9 cellular contexts compared by ENCODE assay signal in the genomic region with DNA sequence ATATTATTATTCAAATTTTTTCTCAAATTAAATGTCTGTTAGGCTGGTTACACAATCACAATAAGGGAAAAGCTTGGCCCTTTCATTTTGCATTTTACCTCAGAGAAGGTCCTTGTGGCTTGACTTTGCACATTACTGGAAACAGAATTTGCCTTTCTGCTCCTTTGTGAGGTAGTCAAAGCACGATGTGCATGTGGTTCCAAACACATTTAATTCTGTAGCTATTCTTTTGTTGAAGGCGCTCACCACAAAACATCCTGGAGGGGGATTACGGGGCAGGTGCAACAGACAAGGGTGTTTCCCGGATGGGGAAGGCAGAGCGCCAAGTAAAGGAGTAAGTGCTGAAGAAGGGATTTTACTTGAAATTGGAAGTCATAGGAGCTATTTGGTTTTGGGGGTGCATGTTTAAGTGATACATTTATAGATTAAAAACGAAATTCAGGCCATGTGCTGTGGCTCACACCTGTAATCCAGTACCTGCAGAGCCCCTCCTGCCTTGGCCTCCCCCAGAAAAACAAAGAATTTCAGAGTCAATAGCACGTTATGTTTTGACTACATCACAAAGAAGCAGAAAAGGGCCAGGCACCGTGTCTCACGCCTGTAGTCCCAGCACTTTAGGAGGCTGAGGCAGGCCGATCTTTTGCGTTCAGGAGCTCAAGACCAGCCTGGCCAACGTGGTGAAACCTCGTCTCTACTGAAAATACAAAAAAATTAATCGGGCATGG. TPM values are rescaled to one million over a fixed set of nuclear protein-coding genes. Genes with fewer than 3 reads are reported as not detected.
DNase-seq lines count a peak whose midpoint lies in the region; ATAC-seq and TF ChIP-seq lines count a peak whose summit lies in the region.
"Had no signal": no experiment of that assay in that cellular context is flagged by ENCODE, and none has a peak within 500 bp of the region (broad histone marks: within the 10 kb centered on the region; RNA-seq: fewer than 3 reads in every experiment).

No MANE protein-coding gene starts in this region.

- H3K4me3 Mint-ChIP-seq in activated CD4-positive, alpha-beta T cell treated with anti-CD3 and anti-CD28 coated beads for 36 hours: no peak overlapping the region
- H3K4me3 Mint-ChIP-seq in stimulated activated effector memory CD8-positive, alpha-beta T cell treated with anti-CD3 and anti-CD28 coated beads, Interleukin-12 subunit alpha, Interleukin-12 subunit beta, amount 100 ng/mL, for 72 hours: peak overlapping the region; percentile 6
- H3K4me3 Mint-ChIP-seq: dendritic cell treated with granulocyte-macrophage colony-stimulating factor and Interleukin-4, amounts not matched to agents 40 ng/mL and 50 ng/mL, for 4 days had no signal

- peak; percentile 88 for ATAC-seq in activated CD4-positive, alpha-beta T cell treated with anti-CD3 and anti-CD28 coated beads for 36 hours
- peak; percentile 65 for ATAC-seq in HG02870 (IDR thresholded peaks at IDR 0.05; ENCODE audit: unreplicated experiment)
- ATAC-seq in stimulated activated effector memory CD8-positive, alpha-beta T cell treated with anti-CD3 and anti-CD28 coated beads, Interleukin-12 subunit alpha, Interleukin-12 subunit beta, amount 100 ng/mL, for 72 hours: peak; percentile 76

- POLR2A ChIA-PET in activated CD4-positive, alpha-beta T cell treated with anti-CD3 and anti-CD28 coated beads for 36 hours (lab: Charles Lee): interaction anchor here (0.5 to 1.7 kb wide), 4 partner anchors 19 to 97 kb away, joined by 3 read pairs; a partner anchor contains a TSS
- POLR2A ChIA-PET in RWPE1 (lab: Yijun Ruan, JAX; ENCODE audit: low non-redundant PET): no interaction called here

- H3K36me3 Mint-ChIP-seq in activated CD4-positive, alpha-beta T cell treated with anti-CD3 and anti-CD28 coated beads for 36 hours (ENCODE audit: low read depth): no peaks in the 10 kb centered on the region
- H3K36me3 Mint-ChIP-seq in stimulated activated effector memory CD8-positive, alpha-beta T cell treated with anti-CD3 and anti-CD28 coated beads, Interleukin-12 subunit alpha, Interleukin-12 subunit beta, amount 100 ng/mL, for 72 hours: no peaks in the 10 kb centered on the region

- CTCF ChIA-PET in activated CD4-positive, alpha-beta T cell treated with anti-CD3 and anti-CD28 coated beads for 36 hours (lab: Charles Lee): interaction anchor here (0.6 to 1.4 kb wide), 5 partner anchors 15 to 164 kb away, joined by 3 to 5 read pairs (median 4); no protein-coding TSS in a partner anchor
- CTCF ChIA-PET in RWPE1 (lab: Yijun Ruan, JAX): no interaction called here

- peak overlapping the region; percentile 40 for H3K27ac Mint-ChIP-seq in activated CD4-positive, alpha-beta T cell treated with anti-CD3 and anti-CD28 coated beads for 36 hours
- no peak overlapping the region for H3K27ac Mint-ChIP-seq in stimulated activated effector memory CD8-positive, alpha-beta T cell treated with anti-CD3 and anti-CD28 coated beads, Interleukin-12 subunit alpha, Interleukin-12 subunit beta, amount 100 ng/mL, for 72 hours
- H3K27ac Mint-ChIP-seq: dendritic cell treated with granulocyte-macrophage colony-stimulating factor and Interleukin-4, amounts not matched to agents 40 ng/mL and 50 ng/mL, for 4 days had no signal

- no peak overlapping the region for H3K27ac ChIP-seq in RWPE1

- DNase-seq in activated CD4-positive, alpha-beta T cell treated with anti-CD3 and anti-CD28 coated beads for 36 hours: peak; percentile 82
- DNase-seq in activated CD4-positive, alpha-beta T cell treated with anti-CD3 and anti-CD28 coated beads, Interleukin-2, amount 50 U/mL, for 4 hours: no peak
- peak; percentile 2 for DNase-seq in activated CD4-positive, alpha-beta T cell treated with anti-CD3 and anti-CD28 coated beads, Interleukin-2, amount 50 U/mL, for 1 hour
- peak in 1 of 2 donors; percentile 69 for DNase-seq in stimulated activated effector memory CD8-positive, alpha-beta T cell treated with anti-CD3 and anti-CD28 coated beads, Interleukin-12 subunit alpha, Interleukin-12 subunit beta, amount 100 ng/mL, for 72 hours (ENCODE audit: low spot score in 2 of 2)
- no peak for DNase-seq in NCI-H2171 treated with DMSO at 0.1 percent for 48 hours (lab: John Stamatoyannopoulos, UW)
- DNase-seq in RWPE1 (ENCODE audit: low spot score): no peak
- DNase-seq in activated CD4-positive, CD25-positive, alpha-beta regulatory T cell (lab: John Stamatoyannopoulos, UW): no peak

- intact Hi-C loops in activated CD4-positive, alpha-beta T cell treated with anti-CD3 and anti-CD28 coated beads for 36 hours (cut with DNase I, micrococcal nuclease): loop anchor here (1.0 to 2.0 kb wide), 2 partner anchors 30 to 31 kb away; a partner anchor contains a TSS

- H3K4me1 Mint-ChIP-seq in activated CD4-positive, alpha-beta T cell treated with anti-CD3 and anti-CD28 coated beads for 36 hours: peaks cover 13% of the 10 kb centered on the region
- H3K4me1 Mint-ChIP-seq in stimulated activated effector memory CD8-positive, alpha-beta T cell treated with anti-CD3 and anti-CD28 coated beads, Interleukin-12 subunit alpha, Interleukin-12 subunit beta, amount 100 ng/mL, for 72 hours: peaks cover 22% of the 10 kb centered on the region

- H3K9me3 Mint-ChIP-seq in activated CD4-positive, alpha-beta T cell treated with anti-CD3 and anti-CD28 coated beads for 36 hours (ENCODE audit: low read depth): no peaks in the 10 kb centered on the region
- H3K9me3 Mint-ChIP-seq in stimulated activated effector memory CD8-positive, alpha-beta T cell treated with anti-CD3 and anti-CD28 coated beads, Interleukin-12 subunit alpha, Interleukin-12 subunit beta, amount 100 ng/mL, for 72 hours: no peaks in the 10 kb centered on the region
- H3K9me3 Mint-ChIP-seq: dendritic cell treated with granulocyte-macrophage colony-stimulating factor and Interleukin-4, amounts not matched to agents 40 ng/mL and 50 ng/mL, for 4 days had no signal

- no peaks in the 10 kb centered on the region for H3K27me3 Mint-ChIP-seq in activated CD4-positive, alpha-beta T cell treated with anti-CD3 and anti-CD28 coated beads for 36 hours

- no peak for TF ChIP-seq CTCF in RWPE1 (conservative IDR thresholded peaks at IDR 0.05; ENCODE audit: low read depth)

RNA-seq across cellular contexts. Expression of a gene that starts 31.2 kb away (rescaled TPM):
- total RNA-seq in activated CD4-positive, alpha-beta T cell treated with anti-CD3 and anti-CD28 coated beads for 36 hours: 10 to 100 TPM; 19.3 to 22.4 TPM

RNA-seq across cellular contexts. Expression of a gene that starts 56.1 kb away (rescaled TPM):
- total RNA-seq in activated CD4-positive, alpha-beta T cell treated with anti-CD3 and anti-CD28 coated beads for 36 hours: 10 to 100 TPM; 22.2 to 28.7 TPM

Comparison
In these comparisons a context has a peak if more than half of its experiments do, and no peak if none do; other contexts are left out.
1. DNase-seq: peak in activated CD4-positive, alpha-beta T cell treated with anti-CD3 and anti-CD28 coated beads for 36 hours (single experiment) and activated CD4-positive, alpha-beta T cell treated with anti-CD3 and anti-CD28 coated beads, Interleukin-2, amount 50 U/mL, for 1 hour (single experiment); none in activated CD4-positive, alpha-beta T cell treated with anti-CD3 and anti-CD28 coated beads, Interleukin-2, amount 50 U/mL, for 4 hours (0 of 2), NCI-H2171 treated with DMSO at 0.1 percent for 48 hours (single experiment), RWPE1 (single experiment) and activated CD4-positive, CD25-positive, alpha-beta regulatory T cell (0 of 4).
2. Peak in every context shown above with its lines, with median percentiles within 50 percentile points of each other: ATAC-seq.